Comparison of ENCODE assay signal across 19 cellular contexts in genomic region chr5:109911731-109912130, GRCh38.
DNase-seq lines count a peak whose midpoint lies in the region; ATAC-seq, FAIRE-seq and TF ChIP-seq lines count a peak whose summit lies in the region.
"Had no signal": no experiment of that assay in that cellular context is flagged by ENCODE, and none has a peak within 500 bp of the region (broad histone marks: within the 10 kb centered on the region; RNA-seq: fewer than 3 reads in every experiment).

No MANE protein-coding gene starts in this region.

- no peaks in the 10 kb centered on the region for H4K20me1 ChIP-seq in fibroblast of lung (ENCODE audit: control insufficient read depth, extremely low read depth, insufficient read depth, low read length)

- no peak for TF ChIP-seq CTCF in fibroblast of lung (conservative IDR thresholded peaks at IDR 0.05 in 1 of 2, IDR thresholded peaks at IDR 0.05 in 1 of 2; ENCODE audit: low read depth in 1 of 2, low read length in 2 of 2)

- H3K27ac ChIP-seq in SJCRH30 (peak overlapping the region; percentile 87), fibroblast of lung (ENCODE audit: insufficient read depth, low read length) (no peak overlapping the region), aorta (ENCODE audit: low read depth in 1 of 2, low read length in 2 of 2) (no peak overlapping the region)
- H3K27ac ChIP-seq: epithelial cell of prostate, lower lobe of right lung, right lobe of liver had no signal

- H3K9ac ChIP-seq in fibroblast of lung (ENCODE audit: insufficient read depth, low read length): no peak overlapping the region

- ATAC-seq in aorta (ENCODE audit: low FRiP score): no peak
- ATAC-seq: K562, lower lobe of right lung, right lobe of liver had no signal

- intact Hi-C loops in aorta (cut with DNase I): no loop called here

- 74 to 79% methylated on average over 3 of the region's 3 CpGs for WGBS in aorta, 2 donors

- no peak overlapping the region for H2AFZ ChIP-seq in fibroblast of lung (ENCODE audit: low read length)

- H3K9me3 ChIP-seq in SJCRH30 (replicated peaks) (no peaks in the 10 kb centered on the region), fibroblast of lung (ENCODE audit: control insufficient read depth, insufficient read depth, low read depth, low read length) (no peaks in the 10 kb centered on the region), aorta (ENCODE audit: control insufficient read depth, low read length) (no peaks in the 10 kb centered on the region)
- H3K9me3 ChIP-seq: Caco-2, lower lobe of right lung, right lobe of liver had no signal

- no peak overlapping the region for H3K4me2 ChIP-seq in fibroblast of lung (ENCODE audit: extremely low read depth, insufficient read depth, low read length)

- H3K36me3 ChIP-seq in SJCRH30 (no peaks in the 10 kb centered on the region), fibroblast of lung (ENCODE audit: control insufficient read depth, insufficient read depth, low read length) (no peaks in the 10 kb centered on the region), aorta (ENCODE audit: control insufficient read depth in 1 of 2, insufficient read depth in 2 of 2, low read length in 1 of 2) (no peaks in the 10 kb centered on the region)
- H3K36me3 ChIP-seq: lower lobe of right lung, right lobe of liver had no signal

- H3K27me3 ChIP-seq in SJCRH30 (no peaks in the 10 kb centered on the region), fibroblast of lung (ENCODE audit: control insufficient read depth, insufficient read depth, low read length) (no peaks in the 10 kb centered on the region), aorta (ENCODE audit: control insufficient read depth in 1 of 2, insufficient read depth in 2 of 2, low read length in 1 of 2) (no peaks in the 10 kb centered on the region)
- H3K27me3 ChIP-seq: right lobe of liver had no signal

- H3K79me2 ChIP-seq in fibroblast of lung (ENCODE audit: control insufficient read depth, insufficient read depth, low read length): no peaks in the 10 kb centered on the region

- peaks cover 59% of the 10 kb centered on the region for H3K4me1 ChIP-seq in SJCRH30
- H3K4me1 ChIP-seq in fibroblast of lung (ENCODE audit: control insufficient read depth, extremely low read depth, insufficient read depth, low read length): no peaks in the 10 kb centered on the region
- H3K4me1 ChIP-seq in aorta (ENCODE audit: control insufficient read depth in 1 of 2, insufficient read depth in 2 of 2, low read length in 2 of 2): no peaks in the 10 kb centered on the region
- H3K4me1 ChIP-seq: lower lobe of right lung, right lobe of liver had no signal

- DNase-seq in NCI-H446 treated with DMSO at 0.1 percent for 48 hours (lab: John Stamatoyannopoulos, UW) (peak; percentile 1), NCI-H446 (lab: John Stamatoyannopoulos, UW) (no peak), SJCRH30 (peak; percentile 86 to 96), fibroblast of lung (ENCODE audit: low read depth in 2 of 2) (peak; percentile 51 to 54), skeletal muscle cell (ENCODE audit: low read depth) (peak; percentile 65), aorta (no peak), NCI-H2081 (lab: John Stamatoyannopoulos, UW) (no peak), HTR-8/SVneo (ENCODE audit: insufficient read length, low spot score) (no peak)
- DNase-seq: 8988T; activated CD4-positive, alpha-beta T cell treated with anti-CD3 and anti-CD28 coated beads for 48 hours; activated naive CD4-positive, alpha-beta T cell treated with anti-CD3 and anti-CD28 coated beads, Interleukin-2, amount 50 U/mL, for 16 hours; Caco-2; GOT3; lower lobe of right lung; NCI-H510A; right lobe of liver had no signal

- FAIRE-seq in HTR-8/SVneo (lab: Jason Lieb, UNC): no peak
- FAIRE-seq: K562, RCC 7860 had no signal

- H3K4me3 ChIP-seq in SJCRH30 (no peak overlapping the region), fibroblast of lung (replicated peaks in 1 of 4; ENCODE audit: control extremely low read depth in 1 of 4, insufficient read depth in 1 of 4, low read depth in 3 of 4, low read length in 4 of 4) (no peak overlapping the region), skeletal muscle cell (ENCODE audit: low read depth, low read length) (no peak overlapping the region), aorta (ENCODE audit: low read length in 2 of 2) (no peak overlapping the region)
- H3K4me3 ChIP-seq: K562, lower lobe of right lung, right lobe of liver had no signal

Comparison
In these comparisons a context has a peak if more than half of its experiments do, and no peak if none do; other contexts are left out.
1. DNase-seq: peak in NCI-H446 treated with DMSO at 0.1 percent for 48 hours (single experiment), SJCRH30 (2 of 2), fibroblast of lung (2 of 2) and skeletal muscle cell (single experiment); none in NCI-H446 (0 of 2), aorta (0 of 2), NCI-H2081 (0 of 2) and HTR-8/SVneo (single experiment).